ENCODE assay signal across 5 cellular contexts in genomic region chr2:38886041-38886440, GRCh38.
"Had no signal": no experiment of that assay in that cellular context is flagged by ENCODE, and none has a peak within 500 bp of the region (broad histone marks: within the 10 kb centered on the region; RNA-seq: fewer than 3 reads in every experiment).

No MANE protein-coding gene starts in this region.

- H3K4me3 ChIP-seq: GM23338 had no signal

- DNase-seq: H9, HCEC 1CT, IMR-90, KBM-7 had no signal

- H3K4me2 ChIP-seq: GM23338 had no signal

- H2AFZ ChIP-seq: GM23338 had no signal

- ATAC-seq: GM23338 had no signal
